In the genomic region with DNA sequence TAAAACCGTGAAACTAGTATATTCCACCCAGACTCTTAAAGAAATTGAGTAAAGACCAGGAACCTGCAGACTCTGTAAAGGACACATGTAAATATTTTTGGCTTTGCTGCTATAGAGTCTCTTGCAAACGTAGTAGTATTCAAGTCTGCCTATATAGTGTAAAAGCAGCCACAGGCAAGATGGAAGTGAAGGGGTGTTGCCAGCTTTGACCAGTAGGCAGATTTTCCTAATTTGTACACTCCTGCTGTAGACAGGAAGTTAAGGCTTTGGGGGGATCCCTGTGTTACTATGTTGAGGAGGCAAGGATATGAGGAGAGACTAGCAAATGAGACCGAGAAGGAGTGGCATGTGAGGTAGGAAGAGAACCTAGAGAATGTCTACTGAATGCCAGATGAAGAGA, we compare ENCODE assay signal across 1 cellular context.
TF ChIP-seq lines count a peak whose summit lies in the region.

No MANE protein-coding gene starts in this region.

TF ChIP-seq in WTC11, 78 proteins besides CTCF, POLR2A, EP300 and RAD21:
- TF ChIP-seq NR3C1 (CRISPR knock-in tag; conservative IDR thresholded peaks at IDR 0.05; ENCODE audit: low read depth) (no peak), KAT7 (CRISPR knock-in tag; IDR thresholded peaks at IDR 0.05; ENCODE audit: borderline replicate concordance) (no peak), ZNF317 (CRISPR knock-in tag; IDR thresholded peaks at IDR 0.05; ENCODE audit: borderline replicate concordance, low read depth) (no peak), CDX4 (CRISPR knock-in tag; IDR thresholded peaks at IDR 0.05; ENCODE audit: borderline replicate concordance) (no peak), MYBL2 (CRISPR knock-in tag; IDR thresholded peaks at IDR 0.05) (no peak), GTF2I (CRISPR knock-in tag; conservative IDR thresholded peaks at IDR 0.05) (no peak), OVOL2 (CRISPR knock-in tag; IDR thresholded peaks at IDR 0.05; ENCODE audit: borderline replicate concordance) (no peak), EMX1 (CRISPR knock-in tag; IDR thresholded peaks at IDR 0.05) (no peak), SMAD4 (CRISPR knock-in tag; IDR thresholded peaks at IDR 0.05) (no peak), ZNF138 (CRISPR knock-in tag; conservative IDR thresholded peaks at IDR 0.05) (no peak)
- TF ChIP-seq, protein P1, sequence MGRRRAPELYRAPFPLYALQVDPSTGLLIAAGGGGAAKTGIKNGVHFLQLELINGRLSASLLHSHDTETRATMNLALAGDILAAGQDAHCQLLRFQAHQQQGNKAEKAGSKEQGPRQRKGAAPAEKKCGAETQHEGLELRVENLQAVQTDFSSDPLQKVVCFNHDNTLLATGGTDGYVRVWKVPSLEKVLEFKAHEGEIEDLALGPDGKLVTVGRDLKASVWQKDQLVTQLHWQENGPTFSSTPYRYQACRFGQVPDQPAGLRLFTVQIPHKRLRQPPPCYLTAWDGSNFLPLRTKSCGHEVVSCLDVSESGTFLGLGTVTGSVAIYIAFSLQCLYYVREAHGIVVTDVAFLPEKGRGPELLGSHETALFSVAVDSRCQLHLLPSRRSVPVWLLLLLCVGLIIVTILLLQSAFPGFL (CRISPR knock-in tag; IDR thresholded peaks at IDR 0.05; ENCODE audit: borderline replicate concordance) = no peak
- TF ChIP-seq, protein P2, sequence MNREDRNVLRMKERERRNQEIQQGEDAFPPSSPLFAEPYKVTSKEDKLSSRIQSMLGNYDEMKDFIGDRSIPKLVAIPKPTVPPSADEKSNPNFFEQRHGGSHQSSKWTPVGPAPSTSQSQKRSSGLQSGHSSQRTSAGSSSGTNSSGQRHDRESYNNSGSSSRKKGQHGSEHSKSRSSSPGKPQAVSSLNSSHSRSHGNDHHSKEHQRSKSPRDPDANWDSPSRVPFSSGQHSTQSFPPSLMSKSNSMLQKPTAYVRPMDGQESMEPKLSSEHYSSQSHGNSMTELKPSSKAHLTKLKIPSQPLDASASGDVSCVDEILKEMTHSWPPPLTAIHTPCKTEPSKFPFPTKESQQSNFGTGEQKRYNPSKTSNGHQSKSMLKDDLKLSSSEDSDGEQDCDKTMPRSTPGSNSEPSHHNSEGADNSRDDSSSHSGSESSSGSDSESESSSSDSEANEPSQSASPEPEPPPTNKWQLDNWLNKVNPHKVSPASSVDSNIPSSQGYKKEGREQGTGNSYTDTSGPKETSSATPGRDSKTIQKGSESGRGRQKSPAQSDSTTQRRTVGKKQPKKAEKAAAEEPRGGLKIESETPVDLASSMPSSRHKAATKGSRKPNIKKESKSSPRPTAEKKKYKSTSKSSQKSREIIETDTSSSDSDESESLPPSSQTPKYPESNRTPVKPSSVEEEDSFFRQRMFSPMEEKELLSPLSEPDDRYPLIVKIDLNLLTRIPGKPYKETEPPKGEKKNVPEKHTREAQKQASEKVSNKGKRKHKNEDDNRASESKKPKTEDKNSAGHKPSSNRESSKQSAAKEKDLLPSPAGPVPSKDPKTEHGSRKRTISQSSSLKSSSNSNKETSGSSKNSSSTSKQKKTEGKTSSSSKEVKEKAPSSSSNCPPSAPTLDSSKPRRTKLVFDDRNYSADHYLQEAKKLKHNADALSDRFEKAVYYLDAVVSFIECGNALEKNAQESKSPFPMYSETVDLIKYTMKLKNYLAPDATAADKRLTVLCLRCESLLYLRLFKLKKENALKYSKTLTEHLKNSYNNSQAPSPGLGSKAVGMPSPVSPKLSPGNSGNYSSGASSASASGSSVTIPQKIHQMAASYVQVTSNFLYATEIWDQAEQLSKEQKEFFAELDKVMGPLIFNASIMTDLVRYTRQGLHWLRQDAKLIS (CRISPR knock-in tag; IDR thresholded peaks at IDR 0.05; ENCODE audit: borderline replicate concordance) = no peak
- TF ChIP-seq, protein P3, sequence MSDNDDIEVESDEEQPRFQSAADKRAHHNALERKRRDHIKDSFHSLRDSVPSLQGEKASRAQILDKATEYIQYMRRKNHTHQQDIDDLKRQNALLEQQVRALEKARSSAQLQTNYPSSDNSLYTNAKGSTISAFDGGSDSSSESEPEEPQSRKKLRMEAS (CRISPR knock-in tag; IDR thresholded peaks at IDR 0.05) = no peak
TF ChIP-seq in WTC11: peak in this region for 0.
